In the genomic region with DNA sequence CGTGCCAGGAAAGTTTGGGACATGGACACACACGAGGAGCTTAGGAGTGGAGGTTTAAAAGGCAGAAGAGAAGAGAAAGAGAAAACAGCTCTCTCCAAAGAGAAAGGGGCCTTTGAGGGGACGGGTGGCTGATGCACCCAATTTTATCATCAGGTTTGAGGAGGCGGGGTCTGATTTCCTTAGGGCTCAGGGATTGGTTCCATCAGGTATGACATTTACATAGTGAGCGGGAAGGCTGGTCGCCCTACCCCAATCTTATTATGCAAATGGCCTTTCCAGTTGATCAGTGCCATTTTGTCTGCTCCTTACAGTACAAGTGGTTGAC, we compare ENCODE assay signal across 35 cellular contexts.
A peak's percentile ranks its signal among the peaks of the same experiment; 100 is the strongest.
DNase-seq lines count a peak whose midpoint lies in the region; ATAC-seq, FAIRE-seq and TF ChIP-seq lines count a peak whose summit lies in the region.
"Had no signal": no experiment of that assay in that cellular context is flagged by ENCODE, and none has a peak within 500 bp of the region (broad histone marks: within the 10 kb centered on the region; RNA-seq: fewer than 3 reads in every experiment).

No MANE protein-coding gene starts in this region.

- no peak for ATAC-seq in right cardiac atrium
- peak; percentile 11; the same call in 1 of the 3 replicates for ATAC-seq in K562
- ATAC-seq: A549; CD8-positive, alpha-beta T cell had no signal

- H3K36me3 ChIP-seq in K562 (ENCODE audit: control insufficient read depth, insufficient read depth, low read length) (no peaks in the 10 kb centered on the region), iPS-15b (ENCODE audit: control insufficient read depth, insufficient read depth, low read length) (no peaks in the 10 kb centered on the region)
- H3K36me3 ChIP-seq: BE2C; BLaER1; BLaER1 treated with 17β-estradiol and CSF1 and Interleukin-3, amounts not matched to agents 10 nM and 100 nM had no signal

- TF ChIP-seq RAD21 in K562 (CRISPR knock-in tag; conservative IDR thresholded peaks at IDR 0.05 in 1 of 2, IDR thresholded peaks at IDR 0.05 in 1 of 2) = no peak

- H3K9me3 ChIP-seq in right cardiac atrium (ENCODE audit: control insufficient read depth, low read length) = no peaks in the 10 kb centered on the region
- peaks cover 3% of the 10 kb centered on the region for H3K9me3 ChIP-seq in K562 (replicated peaks; ENCODE audit: control insufficient read depth, insufficient read depth, low read depth, low read length)
- peaks cover 76% of the 10 kb centered on the region for H3K9me3 ChIP-seq in iPS-15b (ENCODE audit: control insufficient read depth, insufficient read depth, low read length)
- H3K9me3 ChIP-seq: A549, BE2C, Caco-2 had no signal

- H3K79me2 ChIP-seq in K562 (ENCODE audit: control insufficient read depth, insufficient read depth, low read length) = no peaks in the 10 kb centered on the region

- H4K20me1 ChIP-seq in K562 (replicated peaks; ENCODE audit: control insufficient read depth, insufficient read depth, low read length) = no peaks in the 10 kb centered on the region
- H4K20me1 ChIP-seq: BLaER1; BLaER1 treated with 17β-estradiol and CSF1 and Interleukin-3, amounts not matched to agents 10 nM and 100 nM had no signal

- H3K4me2 ChIP-seq in K562 (ENCODE audit: insufficient read depth, low read length) = no peak overlapping the region
- H3K4me2 ChIP-seq: A549; BLaER1; BLaER1 treated with 17β-estradiol and CSF1 and Interleukin-3, amounts not matched to agents 10 nM and 100 nM had no signal

- peak; percentile 35 for DNase-seq in NCI-H82 (lab: John Stamatoyannopoulos, UW)
- no peak for DNase-seq in NCI-H82 treated with DMSO at 0.1 percent for 48 hours (lab: John Stamatoyannopoulos, UW; ENCODE audit: unreplicated experiment)
- DNase-seq in cardiac septum (ENCODE audit: low spot score) = peak; percentile 70
- DNase-seq in right cardiac atrium = no peak
- DNase-seq in K562 (ENCODE audit: extremely low read depth in 1 of 4, low spot score in 3 of 4) = peak in 1 of 4 experiments; percentile 27
- DNase-seq in putamen (ENCODE audit: low spot score) = no peak
- DNase-seq in activated CD4-positive, alpha-beta T cell treated with anti-CD3 and anti-CD28 coated beads, Interleukin-2, amount 50 U/mL, for 48 hours = no peak
- DNase-seq: 8988T; ACHN; AML-193; BE2C; C1 segment of cervical spinal cord; Caco-2; Calu3; CD4-positive, alpha-beta memory T cell; CD4-positive, alpha-beta T cell; CD4-positive, CD25-positive, alpha-beta regulatory T cell; CD8-positive, alpha-beta memory T cell; CD8-positive, alpha-beta T cell; COR-L47; DMS 273 treated with DMSO at 0.1 percent for 48 hours; DMS153; DMS53; DMS79; DMS79 treated with DMSO at 0.1 percent for 48 hours; DND-41; EL had no signal

- no TSS peak for BruUV-seq in K562 (replicated peaks; lab: Mats Ljungman, UMichigan)

- no peak for TF ChIP-seq POLR2A in K562 (conservative IDR thresholded peaks at IDR 0.05)

- no peak overlapping the region for H3K4me3 ChIP-seq in right cardiac atrium (ENCODE audit: low read length)
- H3K4me3 ChIP-seq in K562 = no peak overlapping the region
- H3K4me3 ChIP-seq in iPS-15b (ENCODE audit: low read depth, low read length) = peak overlapping the region; percentile 12
- H3K4me3 ChIP-seq: A549; BLaER1; BLaER1 treated with 17β-estradiol and CSF1 and Interleukin-3, amounts not matched to agents 10 nM and 100 nM had no signal

- intact Hi-C loops in cardiac septum (cut with DNase I) (no loop called here), right cardiac atrium (cut with DNase I) (no loop called here), K562 (cut with micrococcal nuclease) (no loop called here)

- no peak overlapping the region for H2AFZ ChIP-seq in K562 (ENCODE audit: low read depth, low read length)

- H3K27ac ChIP-seq in right cardiac atrium (ENCODE audit: low read length) = no peak overlapping the region
- H3K27ac ChIP-seq in K562 (ENCODE audit: extremely low read depth, low read depth, low read length) = no peak overlapping the region
- H3K27ac ChIP-seq: 22Rv1; A549; BLaER1; BLaER1 treated with 17β-estradiol and CSF1 and Interleukin-3, amounts not matched to agents 10 nM and 100 nM; C4-2B had no signal

- H3K9ac ChIP-seq in K562 (ENCODE audit: insufficient read depth in 1 of 2, low read depth in 2 of 2, low read length in 2 of 2) (no peak overlapping the region), iPS-15b (ENCODE audit: low read depth, low read length) (no peak overlapping the region)
- H3K9ac ChIP-seq: BLaER1; BLaER1 treated with 17β-estradiol and CSF1 and Interleukin-3, amounts not matched to agents 10 nM and 100 nM had no signal

- TF ChIP-seq CTCF in K562 (IDR thresholded peaks at IDR 0.05 in 2 of 3, conservative IDR thresholded peaks at IDR 0.05 in 1 of 3; ENCODE audit: insufficient read depth in 2 of 3, low read depth in 1 of 3, low read length in 3 of 3) = no peak

- H3K27me3 ChIP-seq in right cardiac atrium (ENCODE audit: control insufficient read depth, insufficient read depth) (no peaks in the 10 kb centered on the region), K562 (ENCODE audit: control insufficient read depth in 2 of 2, insufficient read depth in 2 of 2, low read length in 2 of 2) (no peaks in the 10 kb centered on the region), iPS-15b (ENCODE audit: control insufficient read depth, insufficient read depth, low read length) (no peaks in the 10 kb centered on the region)
- H3K27me3 ChIP-seq: BE2C; BLaER1; BLaER1 treated with 17β-estradiol and CSF1 and Interleukin-3, amounts not matched to agents 10 nM and 100 nM had no signal

- POLR2A ChIA-PET in K562 (lab: Yijun Ruan, JAX) = no interaction called here

- FAIRE-seq in K562 (lab: Jason Lieb, UNC) = no peak
- FAIRE-seq: A204.1, A549, D721Med had no signal

- WGBS in right cardiac atrium = 53% methylated on average over 6 of the region's 6 CpGs
- 11% methylated on average over 6 of the region's 6 CpGs for WGBS in K562 (ENCODE audit: insufficient coverage, low coverage, missing lambda C conversion rate)

- H3K4me1 ChIP-seq in right cardiac atrium (ENCODE audit: control insufficient read depth, insufficient read depth, low read length) = no peaks in the 10 kb centered on the region
- peaks cover 0 to 12% of the 10 kb centered on the region in 2 experiments; a peak in 3 of 5 replicates for H3K4me1 ChIP-seq in K562 (replicated peaks in 1 of 2; ENCODE audit: control insufficient read depth in 2 of 2, insufficient read depth in 2 of 2, low read length in 2 of 2)
- H3K4me1 ChIP-seq in iPS-15b (ENCODE audit: control insufficient read depth, insufficient read depth, low read length) = no peaks in the 10 kb centered on the region
- H3K4me1 ChIP-seq: A549; BE2C; BLaER1; BLaER1 treated with 17β-estradiol and CSF1 and Interleukin-3, amounts not matched to agents 10 nM and 100 nM; Caco-2 had no signal

- CTCF ChIA-PET in K562 (lab: Yijun Ruan, JAX; ENCODE audit: low intra/inter-chr PET ratio) = no interaction called here

- no peak for TF ChIP-seq EP300 in K562 (IDR thresholded peaks at IDR 0.05; ENCODE audit: low read length)

- no peaks in the 10 kb centered on the region for H3K9me1 ChIP-seq in K562 (ENCODE audit: control insufficient read depth, insufficient read depth, low read length)

- in situ Hi-C loops in K562 (cut with MboI) = no loop called here

TF ChIP-seq in K562, 482 proteins besides CTCF, POLR2A, EP300 and RAD21 (continues in another document):
- TF ChIP-seq SIX5 (IDR thresholded peaks at IDR 0.05; ENCODE audit: borderline replicate concordance in 1 of 2, insufficient read depth in 1 of 2, low read depth in 1 of 2, low read length in 2 of 2) (no peak), ZNF408 (CRISPR knock-in tag; IDR thresholded peaks at IDR 0.05; ENCODE audit: low read depth) (no peak), CCAR2 (IDR thresholded peaks at IDR 0.05; ENCODE audit: low read depth, low read length) (no peak), SOX6 (IDR thresholded peaks at IDR 0.05) (no peak), TEAD2 (tag; IDR thresholded peaks at IDR 0.05) (no peak), ATF7 (IDR thresholded peaks at IDR 0.05) (no peak), PCBP1 (IDR thresholded peaks at IDR 0.05; ENCODE audit: low read depth, low read length, poor library complexity, severe bottlenecking) (no peak), ILK (tag; IDR thresholded peaks at IDR 0.05; ENCODE audit: borderline replicate concordance, low read depth) (no peak), HMGN3 (IDR thresholded peaks at IDR 0.05; ENCODE audit: borderline replicate concordance, extremely low read depth, insufficient read length, low read depth, low read length) (no peak), FOXA1 (IDR thresholded peaks at IDR 0.05; ENCODE audit: borderline replicate concordance) (no peak), FOS (IDR thresholded peaks at IDR 0.05; ENCODE audit: extremely low read depth, insufficient read length) (no peak), BRCA1 (IDR thresholded peaks at IDR 0.05) (no peak), BRCA1 (CRISPR knock-in tag; IDR thresholded peaks at IDR 0.05) (no peak), SMARCA4 (IDR thresholded peaks at IDR 0.05) (no peak), ZC3H11A (IDR thresholded peaks at IDR 0.05; ENCODE audit: low read depth, low read length) (no peak)
- TF ChIP-seq, protein P1, sequence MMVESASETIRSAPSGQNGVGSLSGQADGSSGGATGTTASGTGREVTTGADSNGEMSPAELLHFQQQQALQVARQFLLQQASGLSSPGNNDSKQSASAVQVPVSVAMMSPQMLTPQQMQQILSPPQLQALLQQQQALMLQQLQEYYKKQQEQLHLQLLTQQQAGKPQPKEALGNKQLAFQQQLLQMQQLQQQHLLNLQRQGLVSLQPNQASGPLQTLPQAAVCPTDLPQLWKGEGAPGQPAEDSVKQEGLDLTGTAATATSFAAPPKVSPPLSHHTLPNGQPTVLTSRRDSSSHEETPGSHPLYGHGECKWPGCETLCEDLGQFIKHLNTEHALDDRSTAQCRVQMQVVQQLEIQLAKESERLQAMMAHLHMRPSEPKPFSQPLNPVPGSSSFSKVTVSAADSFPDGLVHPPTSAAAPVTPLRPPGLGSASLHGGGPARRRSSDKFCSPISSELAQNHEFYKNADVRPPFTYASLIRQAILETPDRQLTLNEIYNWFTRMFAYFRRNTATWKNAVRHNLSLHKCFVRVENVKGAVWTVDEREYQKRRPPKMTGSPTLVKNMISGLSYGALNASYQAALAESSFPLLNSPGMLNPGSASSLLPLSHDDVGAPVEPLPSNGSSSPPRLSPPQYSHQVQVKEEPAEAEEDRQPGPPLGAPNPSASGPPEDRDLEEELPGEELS (CRISPR knock-in tag; IDR thresholded peaks at IDR 0.05; ENCODE audit: borderline replicate concordance) = no peak
- TF ChIP-seq, protein P2, sequence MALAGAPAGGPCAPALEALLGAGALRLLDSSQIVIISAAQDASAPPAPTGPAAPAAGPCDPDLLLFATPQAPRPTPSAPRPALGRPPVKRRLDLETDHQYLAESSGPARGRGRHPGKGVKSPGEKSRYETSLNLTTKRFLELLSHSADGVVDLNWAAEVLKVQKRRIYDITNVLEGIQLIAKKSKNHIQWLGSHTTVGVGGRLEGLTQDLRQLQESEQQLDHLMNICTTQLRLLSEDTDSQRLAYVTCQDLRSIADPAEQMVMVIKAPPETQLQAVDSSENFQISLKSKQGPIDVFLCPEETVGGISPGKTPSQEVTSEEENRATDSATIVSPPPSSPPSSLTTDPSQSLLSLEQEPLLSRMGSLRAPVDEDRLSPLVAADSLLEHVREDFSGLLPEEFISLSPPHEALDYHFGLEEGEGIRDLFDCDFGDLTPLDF (CRISPR knock-in tag; IDR thresholded peaks at IDR 0.05) = no peak

Comparison
In these comparisons a context has a peak if more than half of its experiments do, and no peak if none do; other contexts are left out.
1. DNase-seq: peak in NCI-H82 (single experiment) and cardiac septum (single experiment); none in NCI-H82 treated with DMSO at 0.1 percent for 48 hours (single experiment), right cardiac atrium (0 of 3), putamen (single experiment) and activated CD4-positive, alpha-beta T cell treated with anti-CD3 and anti-CD28 coated beads, Interleukin-2, amount 50 U/mL, for 48 hours (0 of 2).